Comparison of ENCODE assay signal across 11 cellular contexts in genomic region chr17:80030730-80031410, GRCh38. TPM values are rescaled to one million over a fixed set of nuclear protein-coding genes. Genes with fewer than 3 reads are reported as not detected.
DNase-seq lines count a peak whose midpoint lies in the region; ATAC-seq, FAIRE-seq and TF ChIP-seq lines count a peak whose summit lies in the region.
"Had no signal": no experiment of that assay in that cellular context is flagged by ENCODE, and none has a peak within 500 bp of the region (broad histone marks: within the 10 kb centered on the region; RNA-seq: fewer than 3 reads in every experiment).

No MANE protein-coding gene starts in this region.

- DNase-seq in NCI-H1694 (lab: John Stamatoyannopoulos, UW) (peak; percentile 54), NCI-H1694 treated with DMSO at 0.1 percent for 48 hours (lab: John Stamatoyannopoulos, UW) (no peak), RWPE2 (ENCODE audit: low spot score) (no peak), HepG2 (ENCODE audit: low spot score) (no peak), upper lobe of right lung (peak; percentile 89), Right ventricle myocardium inferior (ENCODE audit: missing footprints) (no peak)
- DNase-seq: left cardiac atrium had no signal

- no peaks in the 10 kb centered on the region for H3K9me3 ChIP-seq in RWPE2 (ENCODE audit: severe bottlenecking)
- no peaks in the 10 kb centered on the region for H3K9me3 ChIP-seq in HepG2 (ENCODE audit: low read length)
- no peaks in the 10 kb centered on the region for H3K9me3 ChIP-seq in upper lobe of right lung
- H3K9me3 ChIP-seq: esophagus muscularis mucosa had no signal

- H3K4me1 ChIP-seq in RWPE2 (ENCODE audit: insufficient read depth, poor library complexity, severe bottlenecking) (peaks cover 5% of the 10 kb centered on the region), HepG2 (ENCODE audit: insufficient read depth, low read length) (peaks cover 72% of the 10 kb centered on the region), upper lobe of right lung (peaks cover 32% of the 10 kb centered on the region)

- no peak overlapping the region for H3K27ac ChIP-seq in RWPE2 (ENCODE audit: poor library complexity, severe bottlenecking)
- no peak overlapping the region for H3K27ac ChIP-seq in HepG2 (ENCODE audit: extremely low read length, insufficient read depth, low read length)
- no peak overlapping the region for H3K27ac ChIP-seq in upper lobe of right lung

- FAIRE-seq in HepG2 (lab: Jason Lieb, UNC), result peak; percentile 8
- FAIRE-seq: A204.1 had no signal

- ATAC-seq in RWPE2 (ENCODE audit: low read depth), result peak; percentile 13; the same call in 1 of the 3 replicates
- peak; percentile 17 for ATAC-seq in HepG2
- peak; percentile 68 for ATAC-seq in upper lobe of right lung
- no peak for ATAC-seq in HG02884 (IDR thresholded peaks at IDR 0.05; ENCODE audit: unreplicated experiment)
- ATAC-seq in Right ventricle myocardium inferior, result no peak
- ATAC-seq in GM21528 (IDR thresholded peaks at IDR 0.05; ENCODE audit: low FRiP score, unreplicated experiment), result no peak
- ATAC-seq: left cardiac atrium had no signal

- TF ChIP-seq RAD21 in HepG2 (CRISPR knock-in tag; IDR thresholded peaks at IDR 0.05), result no peak

- 0 out of 2 replicates have a peak, but pooled peaks cover 2% of the 10 kb centered on the region for H3K36me3 ChIP-seq in RWPE2 (ENCODE audit: low read depth)
- no peaks in the 10 kb centered on the region for H3K36me3 ChIP-seq in HepG2 (replicated peaks in 1 of 2; ENCODE audit: control insufficient read depth in 1 of 2, insufficient read depth in 2 of 2, low read length in 2 of 2)
- no peaks in the 10 kb centered on the region for H3K36me3 ChIP-seq in upper lobe of right lung
- H3K36me3 ChIP-seq: esophagus muscularis mucosa had no signal

- H2AFZ ChIP-seq in HepG2 (ENCODE audit: low read length), result no peak overlapping the region

- peaks cover 17% of the 10 kb centered on the region; the same call in 1 of the 2 replicates for H4K20me1 ChIP-seq in HepG2 (ENCODE audit: insufficient read depth, low read length)

- H3K4me2 ChIP-seq in HepG2 (ENCODE audit: low read depth, low read length), result peak overlapping the region; percentile 36; the same call in 1 of the 2 replicates

- no peak overlapping the region for H3K4me3 ChIP-seq in RWPE2 (ENCODE audit: severe bottlenecking)
- no peak overlapping the region for H3K4me3 ChIP-seq in HepG2 (replicated peaks in 1 of 3; ENCODE audit: insufficient read depth in 1 of 3, low read depth in 2 of 3, low read length in 3 of 3)
- H3K4me3 ChIP-seq in upper lobe of right lung, result no peak overlapping the region
- H3K4me3 ChIP-seq: esophagus muscularis mucosa had no signal

- no peak for TF ChIP-seq EP300 in HepG2 (IDR thresholded peaks at IDR 0.05; ENCODE audit: low read depth in 2 of 2, low read length in 2 of 2)
- no peak for TF ChIP-seq EP300 in HepG2 (CRISPR knock-in tag; IDR thresholded peaks at IDR 0.05; ENCODE audit: borderline replicate concordance)

- H3K79me2 ChIP-seq in HepG2 (ENCODE audit: insufficient read depth, low read length), result peaks cover 33% of the 10 kb centered on the region

- WGBS in HepG2 (ENCODE audit: low lambda C conversion rate), result 76% methylated on average over 25 of the region's 25 CpGs

- BruUV-seq in HepG2 (replicated peaks; lab: Mats Ljungman, UMichigan), result no TSS peak

- in situ Hi-C loops in HepG2 (cut with HindIII; ENCODE audit: extremely low pct_ligation_motif_present, low pct_unique_long_range_greater_than_20kb), result no loop called here

- H3K27me3 ChIP-seq in RWPE2 (ENCODE audit: insufficient read depth, poor library complexity, severe bottlenecking) (no peaks in the 10 kb centered on the region), HepG2 (ENCODE audit: control insufficient read depth in 1 of 2, insufficient read depth in 2 of 2, low read length in 2 of 2) (no peaks in the 10 kb centered on the region), upper lobe of right lung (no peaks in the 10 kb centered on the region)
- H3K27me3 ChIP-seq: esophagus muscularis mucosa had no signal

- intact Hi-C loops in HepG2 (cut with micrococcal nuclease; ENCODE audit: unreplicated experiment) (no loop called here), upper lobe of right lung (cut with DNase I) (no loop called here), Right ventricle myocardium inferior (cut with DNase I) (no loop called here)

- no peak for TF ChIP-seq POLR2A in HepG2 (IDR thresholded peaks at IDR 0.05; ENCODE audit: insufficient read depth in 1 of 2, low read depth in 2 of 2, low read length in 2 of 2)

- TF ChIP-seq CTCF in RWPE2 (IDR thresholded peaks at IDR 0.05; ENCODE audit: poor library complexity, severe bottlenecking) (no peak), HepG2 (CRISPR knock-in tag; IDR thresholded peaks at IDR 0.05) (peak; percentile 36), upper lobe of right lung (IDR thresholded peaks at IDR 0.05) (no peak)

- no peak overlapping the region for H3K9ac ChIP-seq in HepG2 (ENCODE audit: insufficient read depth, low read depth, low read length)

- CTCF ChIA-PET in HepG2 (lab: Yijun Ruan, JAX; ENCODE audit: low intra/inter-chr PET ratio, low total read pairs), result no interaction called here

- POLR2A ChIA-PET in HepG2 (lab: Yijun Ruan, JAX), result no interaction called here

TF ChIP-seq in HepG2, 621 proteins besides CTCF, POLR2A, EP300 and RAD21 (continues in another document):
- no peak for TF ChIP-seq ZNF710 (CRISPR knock-in tag; IDR thresholded peaks at IDR 0.05; ENCODE audit: borderline replicate concordance)
- no peak for TF ChIP-seq NCOA2 (CRISPR knock-in tag; IDR thresholded peaks at IDR 0.05)

RNA-seq across cellular contexts. Expression of gene TBC1D16, which starts 4.8 kb away (rescaled TPM):
- 24.7 and 24.9 TPM in 2 replicates for total RNA-seq in HepG2 (2016; rRNA removed; fragmentation: Illumina TruSeq; extraction: Trizol)
- total RNA-seq in HepG2 (2016; cell fraction: cytosol; rRNA removed; fragmentation: Illumina TruSeq; extraction: Trizol; ENCODE audit: low read depth), result 4.0 and 5.5 TPM in 2 replicates
- 22.2 and 25.3 TPM in 2 replicates for total RNA-seq in HepG2 (2016; cell fraction: insoluble cytoplasmic fraction; rRNA removed; fragmentation: Illumina TruSeq; extraction: Trizol)
- total RNA-seq in HepG2 (2016; cell fraction: membrane; rRNA removed; fragmentation: Illumina TruSeq; extraction: Trizol), result 15.6 and 15.7 TPM in 2 replicates
- 18.9 and 20.0 TPM in 2 replicates for total RNA-seq in HepG2 (2016; cell fraction: nucleus; rRNA removed; fragmentation: Illumina TruSeq; extraction: Trizol)
- polyA plus RNA-seq in HepG2 (2011; rRNA removed), result 14.9 and 18.6 TPM in 2 replicates
- 10.0 and 12.5 TPM in 2 replicates for polyA plus RNA-seq in HepG2 (2011; cell fraction: cytosol; rRNA removed)
- 35.5 and 43.5 TPM in 2 replicates for polyA plus RNA-seq in HepG2 (2011; cell fraction: nucleus; rRNA removed)
- 20.5 and 25.8 TPM in 2 replicates for polyA plus RNA-seq in HepG2 (2012)
- polyA plus RNA-seq in HepG2 (2016; cell fraction: cytosol; fragmentation: Illumina TruSeq; extraction: Trizol; ENCODE audit: low read depth), result 3.1 and 3.8 TPM in 2 replicates
- 10.7 and 16.1 TPM in 2 replicates for polyA plus RNA-seq in HepG2 (2016; cell fraction: insoluble cytoplasmic fraction; fragmentation: Illumina TruSeq; extraction: Trizol; ENCODE audit: low read depth)
- 8.3 and 8.6 TPM in 2 replicates for polyA plus RNA-seq in HepG2 (2016; cell fraction: membrane; fragmentation: Illumina TruSeq; extraction: Trizol; ENCODE audit: low read depth)
- polyA plus RNA-seq in HepG2 (2016; cell fraction: nucleus; fragmentation: Illumina TruSeq; extraction: Trizol; ENCODE audit: insufficient read depth, low read depth), result 19.8 and 20.3 TPM in 2 replicates
- polyA minus RNA-seq in HepG2 (2011; rRNA and poly(A)+ RNA removed; ENCODE audit: low replicate concordance), result 7.0 and 54.0 TPM in 2 replicates
- polyA minus RNA-seq in HepG2 (2011; cell fraction: cytosol; rRNA and poly(A)+ RNA removed), result 16.7 and 20.3 TPM in 2 replicates
- polyA minus RNA-seq in HepG2 (2011; cell fraction: nucleus; rRNA and poly(A)+ RNA removed), result 27.6 and 28.5 TPM in 2 replicates
- total RNA-seq in upper lobe of right lung, result 21.7 TPM
- 16.3 TPM for total RNA-seq in Right ventricle myocardium inferior

RNA-seq across cellular contexts. Expression of gene CCDC40, which starts 5.6 kb away (rescaled TPM):
- total RNA-seq in HepG2 (2016; rRNA removed; fragmentation: Illumina TruSeq; extraction: Trizol) (3.8 and 5.5 TPM in 2 replicates), upper lobe of right lung (3.5 TPM), Right ventricle myocardium inferior (5.4 TPM)
- 46.8 and 47.3 TPM in 2 replicates for total RNA-seq in HepG2 (2016; cell fraction: cytosol; rRNA removed; fragmentation: Illumina TruSeq; extraction: Trizol; ENCODE audit: low read depth)
- total RNA-seq in HepG2 (2016; cell fraction: insoluble cytoplasmic fraction; rRNA removed; fragmentation: Illumina TruSeq; extraction: Trizol), result 2.3 and 7.7 TPM in 2 replicates
- total RNA-seq in HepG2 (2016; cell fraction: membrane; rRNA removed; fragmentation: Illumina TruSeq; extraction: Trizol), result 11.8 and 13.0 TPM in 2 replicates
- 6.5 and 8.4 TPM in 2 replicates for total RNA-seq in HepG2 (2016; cell fraction: nucleus; rRNA removed; fragmentation: Illumina TruSeq; extraction: Trizol)
- polyA plus RNA-seq in HepG2 (2011; rRNA removed), result 4.1 and 4.8 TPM in 2 replicates
- polyA plus RNA-seq in HepG2 (2011; cell fraction: cytosol; rRNA removed), result 1.4 TPM in 2 replicates
- polyA plus RNA-seq in HepG2 (2011; cell fraction: nucleus; rRNA removed), result 17.6 and 21.2 TPM in 2 replicates
- 2.2 and 4.3 TPM in 2 replicates for polyA plus RNA-seq in HepG2 (2012)
- polyA plus RNA-seq in HepG2 (2016; cell fraction: cytosol; fragmentation: Illumina TruSeq; extraction: Trizol; ENCODE audit: low read depth), result 0.32 and 0.43 TPM in 2 replicates
- 2.2 and 2.4 TPM in 2 replicates for polyA plus RNA-seq in HepG2 (2016; cell fraction: insoluble cytoplasmic fraction; fragmentation: Illumina TruSeq; extraction: Trizol; ENCODE audit: low read depth)
- polyA plus RNA-seq in HepG2 (2016; cell fraction: membrane; fragmentation: Illumina TruSeq; extraction: Trizol; ENCODE audit: low read depth), result 0.74 and 0.84 TPM in 2 replicates
- 19.3 and 21.2 TPM in 2 replicates for polyA plus RNA-seq in HepG2 (2016; cell fraction: nucleus; fragmentation: Illumina TruSeq; extraction: Trizol; ENCODE audit: insufficient read depth, low read depth)
- 3.0 and 3.8 TPM in 2 replicates for polyA minus RNA-seq in HepG2 (2011; rRNA and poly(A)+ RNA removed; ENCODE audit: low replicate concordance)
- 1.8 and 4.1 TPM in 2 replicates for polyA minus RNA-seq in HepG2 (2011; cell fraction: cytosol; rRNA and poly(A)+ RNA removed)
- polyA minus RNA-seq in HepG2 (2011; cell fraction: nucleus; rRNA and poly(A)+ RNA removed), result 7.0 and 8.0 TPM in 2 replicates

Comparison
In these comparisons a context has a peak if more than half of its experiments do, and no peak if none do; other contexts are left out.
1. DNase-seq: peak in NCI-H1694 (single experiment) and upper lobe of right lung (single experiment); none in NCI-H1694 treated with DMSO at 0.1 percent for 48 hours (single experiment), RWPE2 (single experiment), HepG2 (single experiment) and Right ventricle myocardium inferior (single experiment).
2. ATAC-seq: peak in RWPE2 (single experiment), HepG2 (single experiment) and upper lobe of right lung (single experiment); none in HG02884 (single experiment), Right ventricle myocardium inferior (single experiment) and GM21528 (single experiment).